Comparison of ENCODE assay signal across 11 cellular contexts in genomic region chr4:83267121-83267834, GRCh38. TPM values are rescaled to one million over a fixed set of nuclear protein-coding genes. Genes with fewer than 3 reads are reported as not detected.
DNase-seq lines count a peak whose midpoint lies in the region; ATAC-seq and TF ChIP-seq lines count a peak whose summit lies in the region.
"Had no signal": no experiment of that assay in that cellular context is flagged by ENCODE, and none has a peak within 500 bp of the region (broad histone marks: within the 10 kb centered on the region; RNA-seq: fewer than 3 reads in every experiment).

No MANE protein-coding gene starts in this region.

- H3K4me1 ChIP-seq in left lung: peaks cover 0 to 15% of the 10 kb centered on the region in 2 donors

- TF ChIP-seq CTCF in AG09309 (IDR thresholded peaks at IDR 0.05; ENCODE audit: control insufficient read depth, insufficient read depth, low read depth, low read length, missing control alignments) (no peak), left lung (IDR thresholded peaks at IDR 0.05) (no peak)

- DNase-seq in AG09309 (ENCODE audit: low read depth): peak; percentile 87
- DNase-seq in M059J (ENCODE audit: low read depth): peak; percentile 80
- DNase-seq in amniotic epithelial cell (ENCODE audit: low read depth): peak; percentile 91
- DNase-seq in left lung: peak in 1 of 2 donors; percentile 46
- DNase-seq in left colon: no peak
- DNase-seq in activated CD4-positive, alpha-beta T cell treated with anti-CD3 and anti-CD28 coated beads for 36 hours: no peak
- DNase-seq in nucleus accumbens (lab: John Stamatoyannopoulos, UW): no peak
- DNase-seq: activated CD8-positive, alpha-beta memory T cell treated with anti-CD3 and anti-CD28 coated beads, Interleukin-2, amount 50 U/mL, for 4 hours; GOT3; NCI-H526 treated with DMSO at 0.1 percent for 48 hours had no signal

- no peak overlapping the region for H3K4me3 ChIP-seq in AG09309 (ENCODE audit: control insufficient read depth, low read depth, low read length)
- H3K4me3 ChIP-seq in left lung: no peak overlapping the region

- POLR2A ChIA-PET in activated CD4-positive, alpha-beta T cell treated with anti-CD3 and anti-CD28 coated beads for 36 hours (lab: Charles Lee): interaction anchor here (0.6 kb wide), 1 partner anchor 137 kb away, joined by 3 read pairs; no protein-coding TSS in a partner anchor

- no peaks in the 10 kb centered on the region for H3K27me3 Mint-ChIP-seq in activated CD4-positive, alpha-beta T cell treated with anti-CD3 and anti-CD28 coated beads for 36 hours

- peaks cover 10% of the 10 kb centered on the region for H3K4me1 Mint-ChIP-seq in activated CD4-positive, alpha-beta T cell treated with anti-CD3 and anti-CD28 coated beads for 36 hours

- H3K9me3 ChIP-seq in left lung: no peaks in the 10 kb centered on the region

- H3K36me3 ChIP-seq in left lung: peaks cover 0 to 38% of the 10 kb centered on the region in 2 donors

- no peak overlapping the region for H3K27ac Mint-ChIP-seq in activated CD4-positive, alpha-beta T cell treated with anti-CD3 and anti-CD28 coated beads for 36 hours

- H3K36me3 Mint-ChIP-seq in activated CD4-positive, alpha-beta T cell treated with anti-CD3 and anti-CD28 coated beads for 36 hours (ENCODE audit: low read depth): peaks cover 18% of the 10 kb centered on the region

- H3K27ac ChIP-seq in left lung: no peak overlapping the region

- no peaks in the 10 kb centered on the region for H3K9me3 Mint-ChIP-seq in activated CD4-positive, alpha-beta T cell treated with anti-CD3 and anti-CD28 coated beads for 36 hours (ENCODE audit: low read depth)

- intact Hi-C loops in left lung (cut with DNase I): no loop called here
- intact Hi-C loops in left colon (cut with DNase I, micrococcal nuclease): no loop called here
- intact Hi-C loops in activated CD4-positive, alpha-beta T cell treated with anti-CD3 and anti-CD28 coated beads for 36 hours (cut with DNase I, micrococcal nuclease): no loop called here

- CTCF ChIA-PET in activated CD4-positive, alpha-beta T cell treated with anti-CD3 and anti-CD28 coated beads for 36 hours (lab: Charles Lee): interaction anchor here (0.8 to 4.7 kb wide), 6 partner anchors 11 to 193 kb away, joined by 3 to 31 read pairs (median 4); partner anchors contain the start of gene COQ2

- H3K4me3 Mint-ChIP-seq in activated CD4-positive, alpha-beta T cell treated with anti-CD3 and anti-CD28 coated beads for 36 hours: no peak overlapping the region

- no peaks in the 10 kb centered on the region for H3K27me3 ChIP-seq in left lung

- ATAC-seq in left lung (peak; percentile 74), HG03571 (IDR thresholded peaks at IDR 0.05; ENCODE audit: unreplicated experiment) (no peak), left colon (no peak)
- ATAC-seq in activated CD4-positive, alpha-beta T cell treated with anti-CD3 and anti-CD28 coated beads for 36 hours: no peak

RNA-seq across cellular contexts. Expression of gene COQ2, which starts 17.3 kb away (rescaled TPM):
- total RNA-seq in M059J (2014; rRNA removed; shearing (Covaris generic)): 18.7 and 20.3 TPM in 2 replicates
- 10 to 100 TPM; 15.9 to 17.9 TPM for total RNA-seq in left lung
- 10 to 100 TPM; 18.9 to 23.3 TPM for total RNA-seq in left colon
- 10 to 100 TPM; 18.2 to 20.1 TPM for total RNA-seq in activated CD4-positive, alpha-beta T cell treated with anti-CD3 and anti-CD28 coated beads for 36 hours

Comparison
In these comparisons a context has a peak if more than half of its experiments do, and no peak if none do; other contexts are left out.
1. DNase-seq: peak in AG09309 (single experiment), M059J (single experiment) and amniotic epithelial cell (single experiment); none in left colon (0 of 2), activated CD4-positive, alpha-beta T cell treated with anti-CD3 and anti-CD28 coated beads for 36 hours (single experiment) and nucleus accumbens (0 of 56).